In genomic region chr18:62450175-62450545, GRCh38 we compare ENCODE assay signal across 21 cellular contexts.
DNase-seq lines count a peak whose midpoint lies in the region; ATAC-seq, FAIRE-seq and TF ChIP-seq lines count a peak whose summit lies in the region.
"Had no signal": no experiment of that assay in that cellular context is flagged by ENCODE, and none has a peak within 500 bp of the region (broad histone marks: within the 10 kb centered on the region; RNA-seq: fewer than 3 reads in every experiment).

No MANE protein-coding gene starts in this region.

- ATAC-seq in right cardiac atrium (no peak), K562 (peak; percentile 11; the same call in 2 of the 3 replicates), GM21786 (IDR thresholded peaks at IDR 0.05; ENCODE audit: unreplicated experiment) (no peak), pancreas (no peak), GM21737 (IDR thresholded peaks at IDR 0.05; ENCODE audit: unreplicated experiment) (no peak)
- ATAC-seq: activated CD4-positive, alpha-beta T cell treated with anti-CD3 and anti-CD28 coated beads for 36 hours had no signal

- no peak for TF ChIP-seq CTCF in K562 (IDR thresholded peaks at IDR 0.05 in 2 of 3, conservative IDR thresholded peaks at IDR 0.05 in 1 of 3; ENCODE audit: insufficient read depth in 2 of 3, low read depth in 1 of 3, low read length in 3 of 3)
- TF ChIP-seq CTCF in transverse colon (IDR thresholded peaks at IDR 0.05), result no peak
- no peak for TF ChIP-seq CTCF in pancreas (IDR thresholded peaks at IDR 0.05)

- H2AK5ac ChIP-seq in mesendoderm (ENCODE audit: low read length), result no peak overlapping the region

- peak overlapping the region; percentile 69 for H2AFZ ChIP-seq in K562 (ENCODE audit: low read depth, low read length)

- WGBS in right cardiac atrium, result 79% methylated on average over 5 of the region's 5 CpGs
- 33% methylated on average over 5 of the region's 5 CpGs for WGBS in K562 (ENCODE audit: insufficient coverage, low coverage, missing lambda C conversion rate)
- WGBS in mesendoderm (ENCODE audit: extremely low coverage, insufficient coverage, low lambda C conversion rate), result no CpG with 5 or more reads among the region's 5 CpGs
- 89 to 94% methylated on average over 4 to 5 of the region's 5 CpGs for WGBS in transverse colon (ENCODE audit: low coverage in 1 of 2), 2 donors
- WGBS in pancreas, 2 donors, result 83 to 86% methylated on average over 5 of the region's 5 CpGs

- H3K56ac ChIP-seq in mesendoderm (ENCODE audit: low read length), result no peak overlapping the region

- no peak overlapping the region for H2BK120ac ChIP-seq in mesendoderm (ENCODE audit: low read depth, low read length)

- H3K9me1 ChIP-seq in K562 (ENCODE audit: control insufficient read depth, insufficient read depth, low read length), result no peaks in the 10 kb centered on the region

- H3K4me1 ChIP-seq in right cardiac atrium (ENCODE audit: control insufficient read depth, insufficient read depth, low read length) (peaks cover 8% of the 10 kb centered on the region), K562 (replicated peaks in 1 of 2; ENCODE audit: control insufficient read depth in 2 of 2, insufficient read depth in 2 of 2, low read length in 2 of 2) (peaks cover 7 to 25% of the 10 kb centered on the region in 2 experiments; a peak in 4 of 5 replicates), mesendoderm (ENCODE audit: control insufficient read depth, low read depth, low read length) (peaks cover 6% of the 10 kb centered on the region), transverse colon (peaks cover 0 to 6% (median 0%) of the 10 kb centered on the region in 4 donors), pancreas (peaks cover 0 to 15% (median 0%) of the 10 kb centered on the region in 3 donors)
- H3K4me1 ChIP-seq: gastroesophageal sphincter, uterus had no signal

- no peaks in the 10 kb centered on the region for H4K20me1 ChIP-seq in K562 (replicated peaks; ENCODE audit: control insufficient read depth, insufficient read depth, low read length)

- H3K79me2 ChIP-seq in K562 (ENCODE audit: control insufficient read depth, insufficient read depth, low read length), result no peaks in the 10 kb centered on the region
- H3K79me2 ChIP-seq in mesendoderm (ENCODE audit: control insufficient read depth, insufficient read depth, low read length), result no peaks in the 10 kb centered on the region

- no peak overlapping the region for H3K18ac ChIP-seq in mesendoderm (ENCODE audit: low read length)

- TF ChIP-seq RAD21 in K562 (CRISPR knock-in tag; conservative IDR thresholded peaks at IDR 0.05 in 1 of 2, IDR thresholded peaks at IDR 0.05 in 1 of 2), result no peak

- H3K9ac ChIP-seq in K562 (ENCODE audit: insufficient read depth in 1 of 2, low read depth in 2 of 2, low read length in 2 of 2) (peak overlapping the region in 1 of 2 experiments; percentile 53; a peak in 1 of 4 replicates), mesendoderm (ENCODE audit: low read length) (no peak overlapping the region)

- H3K27ac ChIP-seq in right cardiac atrium (ENCODE audit: low read length) (peak overlapping the region; percentile 65), K562 (ENCODE audit: extremely low read depth, low read depth, low read length) (peak overlapping the region; percentile 68), mesendoderm (ENCODE audit: low read depth, low read length) (no peak overlapping the region), transverse colon (no peak overlapping the region), pancreas (peak overlapping the region in 1 of 4 donors; percentile 51)
- H3K27ac ChIP-seq: ovary, uterus had no signal

- no peak overlapping the region for H2BK5ac ChIP-seq in mesendoderm (ENCODE audit: low read length)

- H3K27me3 ChIP-seq in right cardiac atrium (ENCODE audit: control insufficient read depth, insufficient read depth), result no peaks in the 10 kb centered on the region
- no peaks in the 10 kb centered on the region for H3K27me3 ChIP-seq in K562 (ENCODE audit: control insufficient read depth in 2 of 2, insufficient read depth in 2 of 2, low read length in 2 of 2)
- no peaks in the 10 kb centered on the region for H3K27me3 ChIP-seq in mesendoderm (ENCODE audit: insufficient read depth, low read length, poor library complexity)
- no peaks in the 10 kb centered on the region for H3K27me3 ChIP-seq in transverse colon
- H3K27me3 ChIP-seq in pancreas, result no peaks in the 10 kb centered on the region
- H3K27me3 ChIP-seq: gastroesophageal sphincter, ovary, uterus had no signal

- CTCF ChIA-PET in K562 (lab: Yijun Ruan, JAX; ENCODE audit: low intra/inter-chr PET ratio), result no interaction called here

- no peak overlapping the region for H3K4me3 ChIP-seq in right cardiac atrium (ENCODE audit: low read length)
- H3K4me3 ChIP-seq in K562, result no peak overlapping the region
- no peak overlapping the region for H3K4me3 ChIP-seq in mesendoderm (ENCODE audit: low read length)
- H3K4me3 ChIP-seq in transverse colon, result no peak overlapping the region
- no peak overlapping the region for H3K4me3 ChIP-seq in pancreas
- H3K4me3 ChIP-seq: gastroesophageal sphincter, ovary, uterus had no signal

- H3K9me3 ChIP-seq in right cardiac atrium (ENCODE audit: control insufficient read depth, low read length) (no peaks in the 10 kb centered on the region), K562 (replicated peaks; ENCODE audit: control insufficient read depth, insufficient read depth, low read depth, low read length) (peaks cover 2% of the 10 kb centered on the region; the same call in 1 of the 2 replicates), transverse colon (no peaks in the 10 kb centered on the region), pancreas (no peaks in the 10 kb centered on the region)
- H3K9me3 ChIP-seq: gastroesophageal sphincter, ovary, uterus had no signal

- peak overlapping the region; percentile 9 for H2BK15ac ChIP-seq in mesendoderm (replicated peaks; ENCODE audit: low read depth)

- no peak for DNase-seq in right cardiac atrium
- DNase-seq in cardiac septum (ENCODE audit: low spot score), result no peak
- no peak for DNase-seq in K562 (ENCODE audit: extremely low read depth in 1 of 4, low spot score in 3 of 4)
- DNase-seq in mesendoderm, result no peak
- no peak for DNase-seq in transverse colon
- DNase-seq in pancreas, result no peak
- DNase-seq: ACHN; activated CD4-positive, alpha-beta T cell treated with anti-CD3 and anti-CD28 coated beads for 36 hours; activated naive CD8-positive, alpha-beta T cell treated with anti-CD3 and anti-CD28 coated beads, Interleukin-2, amount 10 ng/mL, durations not matched to agents 7 days and 5 days; IMR-90; MM.1S; NCI-H187; NK-92 treated with Interleukin-12 subunit alpha and Interleukin-12 subunit beta, amount 100 ng/mL, for 24 hours; ovary; RPMI8226; small intestine; stimulated activated CD4-positive, alpha-beta T cell treated with anti-CD3 and anti-CD28 coated beads, Interleukin-4, amount 100 ng/mL, for 24 hours; uterus had no signal

- H3K36me3 ChIP-seq in K562 (ENCODE audit: control insufficient read depth, insufficient read depth, low read length) (no peaks in the 10 kb centered on the region), mesendoderm (ENCODE audit: control insufficient read depth, insufficient read depth, low read length) (no peaks in the 10 kb centered on the region), transverse colon (no peaks in the 10 kb centered on the region), pancreas (no peaks in the 10 kb centered on the region)
- H3K36me3 ChIP-seq: gastroesophageal sphincter, ovary, uterus had no signal

- no peak overlapping the region for H3K23ac ChIP-seq in mesendoderm (ENCODE audit: low read length)

- TF ChIP-seq EP300 in K562 (IDR thresholded peaks at IDR 0.05; ENCODE audit: low read length) (no peak), transverse colon (IDR thresholded peaks at IDR 0.05; ENCODE audit: low read depth) (no peak)

- TF ChIP-seq POLR2A in K562 (conservative IDR thresholded peaks at IDR 0.05), result no peak
- no peak for TF ChIP-seq POLR2A in transverse colon (IDR thresholded peaks at IDR 0.05)

- intact Hi-C loops in right cardiac atrium (cut with DNase I) (loop anchor here in 1 of 4 donors (10.0 kb wide), 1 partner anchor 65 kb away; no protein-coding TSS in a partner anchor), cardiac septum (cut with DNase I) (no loop called here), K562 (cut with micrococcal nuclease) (loop anchor here (5.0 kb wide), 1 partner anchor 77 kb away; no protein-coding TSS in a partner anchor), transverse colon (cut with DNase I; ENCODE audit: low total_unique reads) (no loop called here), pancreas (cut with DNase I) (loop anchor here in 1 of 3 donors (10.0 kb wide), 1 partner anchor 55 kb away; no protein-coding TSS in a partner anchor)

- no TSS peak for BruUV-seq in K562 (replicated peaks; lab: Mats Ljungman, UMichigan)

- no peak for FAIRE-seq in K562 (lab: Jason Lieb, UNC)
- no peak for FAIRE-seq in pancreas (lab: Jason Lieb, UNC)
- FAIRE-seq: small intestine had no signal

- no peaks in the 10 kb centered on the region for H3K79me1 ChIP-seq in mesendoderm (ENCODE audit: low read length)

- in situ Hi-C loops in K562 (cut with MboI) (no loop called here), transverse colon (cut with MboI; ENCODE audit: low pct_ligation_motif_present in 1 of 4, low pct_unique_long_range_greater_than_20kb in 1 of 4, low sequenced_read_pairs in 3 of 4) (no loop called here)

- no peak overlapping the region for H3K4ac ChIP-seq in mesendoderm (ENCODE audit: low read depth, low read length)

- POLR2A ChIA-PET in K562 (lab: Yijun Ruan, JAX), result interaction anchor here (0.5 to 1.3 kb wide), 5 partner anchors 9 to 48 kb away, joined by 3 to 4 read pairs (median 4); no protein-coding TSS in a partner anchor

- H4K8ac ChIP-seq in mesendoderm (ENCODE audit: low read depth, low read length), result no peak overlapping the region

- peak overlapping the region; percentile 71 for H3K4me2 ChIP-seq in K562 (ENCODE audit: insufficient read depth, low read length)
- H3K4me2 ChIP-seq in mesendoderm (ENCODE audit: low read length), result no peak overlapping the region

- no peak overlapping the region for H4K5ac ChIP-seq in mesendoderm (ENCODE audit: low read length)

TF ChIP-seq in K562, 482 proteins besides CTCF, POLR2A, EP300 and RAD21 (continues in another document):
- 0 out of 2 replicates have a peak, but pooled peaks have one; percentile 59 for TF ChIP-seq ZNF695 (CRISPR knock-in tag; IDR thresholded peaks at IDR 0.05)
- TF ChIP-seq ZNF277 (CRISPR knock-in tag; IDR thresholded peaks at IDR 0.05; ENCODE audit: borderline replicate concordance), result no peak
- peak; percentile 77 for TF ChIP-seq ZNF644 (tag; IDR thresholded peaks at IDR 0.05; ENCODE audit: low read depth)

Comparison
In these comparisons a context has a peak if more than half of its experiments do, and no peak if none do; other contexts are left out.
1. H3K27ac ChIP-seq: peak in right cardiac atrium (single experiment) and K562 (single experiment); none in mesendoderm (single experiment) and transverse colon (0 of 4).